In genomic region chr20:52749020-52749419, GRCh38 we compare ENCODE assay signal across 20 cellular contexts.
"Had no signal": no experiment of that assay in that cellular context is flagged by ENCODE, and none has a peak within 500 bp of the region (broad histone marks: within the 10 kb centered on the region; RNA-seq: fewer than 3 reads in every experiment).

No MANE protein-coding gene starts in this region.

- H3K36me3 ChIP-seq: esophagus muscularis mucosa, upper lobe of left lung had no signal

- H3K27ac ChIP-seq: body of pancreas, foreskin keratinocyte, parathyroid adenoma, testis, upper lobe of left lung had no signal

- H3K9me3 ChIP-seq: body of pancreas, esophagus muscularis mucosa, mucosa of descending colon, testis, upper lobe of left lung had no signal

- H3K9ac ChIP-seq: parathyroid adenoma had no signal

- H3K4me1 ChIP-seq: body of pancreas, esophagus muscularis mucosa, foreskin keratinocyte, parathyroid adenoma, testis, upper lobe of left lung had no signal

- H3K79me2 ChIP-seq: parathyroid adenoma had no signal

- DNase-seq: activated CD4-positive, alpha-beta T cell treated with anti-CD3 and anti-CD28 coated beads, Interleukin-2, amount 10 ng/mL, durations not matched to agents 24 days and 14 days; activated CD4-positive, CD25-positive, alpha-beta regulatory T cell; activated CD8-positive, alpha-beta memory T cell treated with anti-CD3 and anti-CD28 coated beads, Interleukin-2, amount 50 U/mL, for 4 hours; activated CD8-positive, alpha-beta T cell treated with anti-CD3 and anti-CD28 coated beads, Interleukin-2, amount 10 ng/mL, durations not matched to agents 7 days and 5 days; activated effector memory CD4-positive, alpha-beta T cell treated with anti-CD3 and anti-CD28 coated beads, Interleukin-2, amount 50 U/mL, for 16 hours; activated T-cell treated with anti-CD3 and anti-CD28 coated beads, Interleukin-2, amount 50 U/mL, for 48 hours; body of pancreas; central memory CD4-positive, alpha-beta T cell; foreskin keratinocyte; head of caudate nucleus; left colon; mucosa of descending colon; naive thymus-derived CD4-positive, alpha-beta T cell; stimulated activated CD4-positive, alpha-beta T cell treated with anti-CD3 and anti-CD28 coated beads, Interleukin-4, amount 100 ng/mL, for 24 hours; stimulated activated naive CD8-positive, alpha-beta T cell treated with anti-CD3 and anti-CD28 coated beads, Interleukin-15, Interleukin-2, amounts not matched to agents 100 U/mL and 50 U/mL, for 24 hours; testis; upper lobe of left lung had no signal

- H3K4me3 ChIP-seq: body of pancreas, coronary artery, esophagus muscularis mucosa, mucosa of descending colon, testis, upper lobe of left lung had no signal

- H2AFZ ChIP-seq: parathyroid adenoma had no signal

- H3K27me3 ChIP-seq: body of pancreas, esophagus muscularis mucosa, foreskin keratinocyte, testis, upper lobe of left lung had no signal

- ATAC-seq: activated CD8-positive, alpha-beta T cell treated with anti-CD3 and anti-CD28 coated beads, Interleukin-2, amount 10 ng/mL, durations not matched to agents 7 days and 5 days; body of pancreas; foreskin keratinocyte; left colon; mucosa of descending colon; naive thymus-derived CD4-positive, alpha-beta T cell; stimulated activated naive CD8-positive, alpha-beta T cell treated with anti-CD3 and anti-CD28 coated beads, Interleukin-15, Interleukin-2, amounts not matched to agents 100 U/mL and 50 U/mL, for 24 hours had no signal
